Comparison of ENCODE assay signal across 8 cellular contexts in genomic region chr11:114348200-114349191, GRCh38. TPM values are rescaled to one million over a fixed set of nuclear protein-coding genes. Genes with fewer than 3 reads are reported as not detected.
A peak's percentile ranks its signal among the peaks of the same experiment; 100 is the strongest.
DNase-seq lines count a peak whose midpoint lies in the region; ATAC-seq and TF ChIP-seq lines count a peak whose summit lies in the region.

No MANE protein-coding gene starts in this region.

- no peak overlapping the region for H3K4me3 Mint-ChIP-seq in activated T-cell treated with anti-CD3 and anti-CD28 coated beads, Interleukin-2, amount 50 U/mL, for 72 hours

- no peak overlapping the region for H3K27ac Mint-ChIP-seq in activated T-cell treated with anti-CD3 and anti-CD28 coated beads, Interleukin-2, amount 50 U/mL, for 72 hours

- 76 to 84% (median 77%) methylated on average over 13 of the region's 13 CpGs for WGBS in psoas muscle, 3 donors

- no peak overlapping the region for H3K27ac ChIP-seq in psoas muscle

- intact Hi-C loops in psoas muscle (cut with DNase I): loop anchor here (5.0 to 10.0 kb wide), 3 partner anchors 49 to 414 kb away; no protein-coding TSS in a partner anchor

- H3K27me3 ChIP-seq in psoas muscle (ENCODE audit: insufficient read depth in 3 of 3, low read length in 2 of 3): no peaks in the 10 kb centered on the region

- peak in 4 of 6 experiments; percentile 1 to 53 (median 12) for DNase-seq in stimulated activated naive CD4-positive, alpha-beta T cell (lab: John Stamatoyannopoulos, UW)
- no peak for DNase-seq in stimulated activated naive CD4-positive, alpha-beta T cell treated with Interleukin-2 at 50 U/mL for 16 hours (lab: John Stamatoyannopoulos, UW)
- peak; percentile 1 for DNase-seq in NCI-H345 treated with DMSO at 0.1 percent for 48 hours (lab: John Stamatoyannopoulos, UW; ENCODE audit: unreplicated experiment)
- peak; percentile 24 to 40 for DNase-seq in activated T-cell treated with anti-CD3 and anti-CD28 coated beads, Interleukin-2, amount 50 U/mL, for 72 hours
- DNase-seq in glomerular visceral epithelial cell (ENCODE audit: extremely low spot score): peak; percentile 71
- DNase-seq in psoas muscle: no peak

- H3K36me3 Mint-ChIP-seq in activated T-cell treated with anti-CD3 and anti-CD28 coated beads, Interleukin-2, amount 50 U/mL, for 72 hours (ENCODE audit: insufficient read depth in 2 of 2): no peaks in the 10 kb centered on the region

- TF ChIP-seq CTCF in psoas muscle (IDR thresholded peaks at IDR 0.05): peak; percentile 54

- peak in 1 of 2 donors; percentile 25 for ATAC-seq in activated T-cell treated with anti-CD3 and anti-CD28 coated beads, Interleukin-2, amount 50 U/mL, for 72 hours (replicated peaks in 1 of 2)
- peak in 2 of 4 donors; percentile 68 to 75 for ATAC-seq in psoas muscle
- ATAC-seq in GM21717 (IDR thresholded peaks at IDR 0.05; ENCODE audit: unreplicated experiment): no peak
- no peak for ATAC-seq in HG02642 (IDR thresholded peaks at IDR 0.05; ENCODE audit: poor library complexity, unreplicated experiment)

- no peak overlapping the region for H3K4me3 ChIP-seq in psoas muscle

- H3K4me1 ChIP-seq in psoas muscle: no peaks in the 10 kb centered on the region

- H3K9me3 ChIP-seq in psoas muscle: no peaks in the 10 kb centered on the region

- H3K27me3 Mint-ChIP-seq in activated T-cell treated with anti-CD3 and anti-CD28 coated beads, Interleukin-2, amount 50 U/mL, for 72 hours (ENCODE audit: low read depth): no peaks in the 10 kb centered on the region

- no peaks in the 10 kb centered on the region for H3K9me3 Mint-ChIP-seq in activated T-cell treated with anti-CD3 and anti-CD28 coated beads, Interleukin-2, amount 50 U/mL, for 72 hours

- H3K4me1 Mint-ChIP-seq in activated T-cell treated with anti-CD3 and anti-CD28 coated beads, Interleukin-2, amount 50 U/mL, for 72 hours (ENCODE audit: low read depth): peaks cover 4% of the 10 kb centered on the region

- H3K36me3 ChIP-seq in psoas muscle (ENCODE audit: insufficient read depth in 1 of 2, low read depth in 1 of 2): no peaks in the 10 kb centered on the region

RNA-seq across cellular contexts. Expression of gene C11orf71, which starts 51.8 kb away (rescaled TPM):
- total RNA-seq in activated T-cell treated with anti-CD3 and anti-CD28 coated beads, Interleukin-2, amount 50 U/mL, for 72 hours: 1 to 10 TPM; 5.9 to 7.1 TPM
- 10 to 100 TPM in 3 of 4 donors, 1 to 10 TPM in 1; 7.8 to 18.1 (median 11.5) TPM for total RNA-seq in psoas muscle
- polyA plus RNA-seq in psoas muscle: 10 to 100 TPM in 1 of 3 donors, 1 to 10 TPM in 2; 3.4 to 13.1 (median 5.0) TPM

RNA-seq across cellular contexts. Expression of gene RBM7, which starts 52.0 kb away (rescaled TPM):
- 10 to 100 TPM; 40.7 to 52.0 TPM for total RNA-seq in activated T-cell treated with anti-CD3 and anti-CD28 coated beads, Interleukin-2, amount 50 U/mL, for 72 hours
- total RNA-seq in psoas muscle: 10 to 100 TPM in 3 of 4 donors, 1 to 10 TPM in 1; 9.1 to 24.1 (median 17.3) TPM
- polyA plus RNA-seq in psoas muscle: 10 to 100 TPM; 13.7 to 21.7 (median 18.5) TPM

RNA-seq across cellular contexts. Expression of gene NNMT, which starts 52.3 kb away (rescaled TPM):
- not detected for total RNA-seq in activated T-cell treated with anti-CD3 and anti-CD28 coated beads, Interleukin-2, amount 50 U/mL, for 72 hours
- 1,000 to 10,000 TPM in 1 of 4 donors, 100 to 1,000 TPM in 3; 165 to 2,602 (median 604) TPM for total RNA-seq in psoas muscle
- 1,000 to 10,000 TPM in 2 of 3 donors, 100 to 1,000 TPM in 1; 649 to 3,089 (median 1,851) TPM for polyA plus RNA-seq in psoas muscle

Comparison
In these comparisons a context has a peak if more than half of its experiments do, and no peak if none do; other contexts are left out.
1. DNase-seq: peak in stimulated activated naive CD4-positive, alpha-beta T cell (4 of 6), NCI-H345 treated with DMSO at 0.1 percent for 48 hours (single experiment), activated T-cell treated with anti-CD3 and anti-CD28 coated beads, Interleukin-2, amount 50 U/mL, for 72 hours (2 of 2) and glomerular visceral epithelial cell (single experiment); none in stimulated activated naive CD4-positive, alpha-beta T cell treated with Interleukin-2 at 50 U/mL for 16 hours (single experiment) and psoas muscle (0 of 2).
2. RNA of gene NNMT, which starts 52.3 kb away (total RNA-seq): 165 to 2,602 TPM in psoas muscle; not detected in activated T-cell treated with anti-CD3 and anti-CD28 coated beads, Interleukin-2, amount 50 U/mL, for 72 hours; every median in the first group is over 100 times any median in the second.